14 cellular contexts compared by ENCODE assay signal in genomic region chr3:157127268-157127667, GRCh38. TPM values are rescaled to one million over a fixed set of nuclear protein-coding genes. Genes with fewer than 3 reads are reported as not detected.
DNase-seq lines count a peak whose midpoint lies in the region; ATAC-seq and TF ChIP-seq lines count a peak whose summit lies in the region.
"Had no signal": no experiment of that assay in that cellular context is flagged by ENCODE, and none has a peak within 500 bp of the region (broad histone marks: within the 10 kb centered on the region; RNA-seq: fewer than 3 reads in every experiment).

No MANE protein-coding gene starts in this region.

- 91 to 94% methylated on average over 5 of the region's 5 CpGs for WGBS in sigmoid colon, 2 donors

- peaks cover 51 to 62% (median 57%) of the 10 kb centered on the region in 3 donors for H3K4me1 Mint-ChIP-seq in CD8-positive, alpha-beta memory T cell
- peaks cover 39 to 45% of the 10 kb centered on the region in 2 donors for H3K4me1 Mint-ChIP-seq in effector memory CD8-positive, alpha-beta T cell (ENCODE audit: low read depth in 2 of 2)

- CTCF ChIA-PET in CD8-positive, alpha-beta memory T cell (lab: Charles Lee): interaction anchor here (0.9 to 2.9 kb wide), 5 partner anchors 10 to 451 kb away, joined by 3 to 21 read pairs (median 6); no protein-coding TSS in a partner anchor

- TF ChIP-seq CTCF in sigmoid colon (IDR thresholded peaks at IDR 0.05) (no peak), coronary artery (IDR thresholded peaks at IDR 0.05) (no peak)

- no peak overlapping the region for H3K27ac ChIP-seq in CD8-positive, alpha-beta memory T cell (ENCODE audit: low read depth, low read length)
- peak overlapping the region; percentile 99 for H3K27ac ChIP-seq in epithelial cell of prostate
- peak overlapping the region in 3 of 4 donors; percentile 37 to 76 (median 75) for H3K27ac ChIP-seq in sigmoid colon
- H3K27ac ChIP-seq in coronary artery: peak overlapping the region in 1 of 2 donors; percentile 79

- H3K4me3 ChIP-seq in CD8-positive, alpha-beta memory T cell (ENCODE audit: low read length): no peak overlapping the region
- H3K4me3 ChIP-seq in sigmoid colon (no peak overlapping the region), coronary artery (no peak overlapping the region)

- no peaks in the 10 kb centered on the region for H3K36me3 Mint-ChIP-seq in CD8-positive, alpha-beta memory T cell
- H3K36me3 Mint-ChIP-seq in effector memory CD8-positive, alpha-beta T cell (ENCODE audit: insufficient read depth): peaks cover 17% of the 10 kb centered on the region
- H3K36me3 Mint-ChIP-seq: memory B cell had no signal

- H3K9me3 Mint-ChIP-seq in CD8-positive, alpha-beta memory T cell: no peaks in the 10 kb centered on the region
- no peaks in the 10 kb centered on the region for H3K9me3 Mint-ChIP-seq in effector memory CD8-positive, alpha-beta T cell
- H3K9me3 Mint-ChIP-seq: memory B cell had no signal

- peaks cover 43% of the 10 kb centered on the region for H3K4me1 ChIP-seq in CD8-positive, alpha-beta memory T cell (ENCODE audit: insufficient read depth, low read length)
- H3K4me1 ChIP-seq in sigmoid colon: peaks cover 0 to 34% (median 30%) of the 10 kb centered on the region in 4 donors

- peak overlapping the region in 6 of 8 donors; percentile 94 to 98 (median 97) for H3K27ac Mint-ChIP-seq in CD8-positive, alpha-beta memory T cell
- peak overlapping the region in 1 of 2 donors; percentile 96 for H3K27ac Mint-ChIP-seq in effector memory CD8-positive, alpha-beta T cell

- no peaks in the 10 kb centered on the region for H3K27me3 Mint-ChIP-seq in CD8-positive, alpha-beta memory T cell
- H3K27me3 Mint-ChIP-seq in effector memory CD8-positive, alpha-beta T cell: no peaks in the 10 kb centered on the region
- H3K27me3 Mint-ChIP-seq: memory B cell had no signal

- no peak for ATAC-seq in effector memory CD8-positive, alpha-beta T cell (replicated peaks)
- ATAC-seq in GM21390 (IDR thresholded peaks at IDR 0.05; ENCODE audit: unreplicated experiment): no peak
- ATAC-seq: stimulated activated naive CD8-positive, alpha-beta T cell treated with anti-CD3 and anti-CD28 coated beads, Interleukin-15, Interleukin-2, amounts not matched to agents 100 U/mL and 50 U/mL, for 24 hours had no signal

- H3K9me3 ChIP-seq in CD8-positive, alpha-beta memory T cell (ENCODE audit: low read length): no peaks in the 10 kb centered on the region
- H3K9me3 ChIP-seq in sigmoid colon: no peaks in the 10 kb centered on the region

- no peak overlapping the region for H3K4me3 Mint-ChIP-seq in CD8-positive, alpha-beta memory T cell
- H3K4me3 Mint-ChIP-seq in effector memory CD8-positive, alpha-beta T cell: no peak overlapping the region
- H3K4me3 Mint-ChIP-seq: memory B cell had no signal

- no peak for TF ChIP-seq POLR2A in sigmoid colon (IDR thresholded peaks at IDR 0.05)

- intact Hi-C loops in sigmoid colon (cut with DNase I): no loop called here

- H3K36me3 ChIP-seq in CD8-positive, alpha-beta memory T cell (ENCODE audit: insufficient read depth, low read length): no peaks in the 10 kb centered on the region
- H3K36me3 ChIP-seq in sigmoid colon: no peaks in the 10 kb centered on the region

- DNase-seq in CD8-positive, alpha-beta memory T cell: no peak
- DNase-seq in HT1080 (ENCODE audit: low read depth) (peak; percentile 37), epithelial cell of prostate (ENCODE audit: low read depth, low spot score) (peak; percentile 71), sigmoid colon (no peak), coronary artery (ENCODE audit: low spot score) (no peak)
- no peak for DNase-seq in effector memory CD8-positive, alpha-beta T cell
- DNase-seq: activated CD4-positive, CD25-positive, alpha-beta regulatory T cell; COR-L47; NCI-H1092 treated with DMSO at 0.1 percent for 48 hours; stimulated activated CD4-positive, alpha-beta T cell treated with anti-CD3 and anti-CD28 coated beads, Interleukin-4, amount 100 ng/mL, for 4 hours; stimulated activated naive CD8-positive, alpha-beta T cell treated with anti-CD3 and anti-CD28 coated beads, Interleukin-15, Interleukin-2, amounts not matched to agents 100 U/mL and 50 U/mL, for 24 hours; SW 1271 had no signal

- no peak for TF ChIP-seq EP300 in sigmoid colon (IDR thresholded peaks at IDR 0.05)

- POLR2A ChIA-PET in CD8-positive, alpha-beta memory T cell (lab: Charles Lee): interaction anchor here (0.7 to 1.8 kb wide), 3 partner anchors 38 to 556 kb away, joined by 3 to 5 read pairs (median 3); no protein-coding TSS in a partner anchor

- H3K27me3 ChIP-seq in CD8-positive, alpha-beta memory T cell (ENCODE audit: insufficient read depth, low read length, poor library complexity, severe bottlenecking): no peaks in the 10 kb centered on the region
- H3K27me3 ChIP-seq in sigmoid colon: no peaks in the 10 kb centered on the region

RNA-seq across cellular contexts. Expression of gene CCNL1, which starts 32.7 kb away (rescaled TPM):
- 100 to 1,000 TPM; 125 to 126 TPM for total RNA-seq in CD8-positive, alpha-beta memory T cell
- polyA plus RNA-seq in CD8-positive, alpha-beta memory T cell: 62.1 TPM
- total RNA-seq in HT1080 (2014; rRNA removed; shearing (Covaris generic)): 82.5 and 86.8 TPM in 2 replicates
- polyA plus RNA-seq in HT1080 (2015; cell fraction: cytosol; rRNA removed): 30.7 and 31.3 TPM in 2 replicates
- 584 and 668 TPM in 2 replicates for polyA plus RNA-seq in HT1080 (2015; cell fraction: nucleus; rRNA removed)
- total RNA-seq in sigmoid colon: 100 to 1,000 TPM; 110 to 403 (median 215) TPM
- 10 to 100 TPM; 25.2 to 67.9 (median 28.8) TPM for polyA plus RNA-seq in sigmoid colon

Comparison
In these comparisons a context has a peak if more than half of its experiments do, and no peak if none do; other contexts are left out.
1. DNase-seq: peak in HT1080 (single experiment) and epithelial cell of prostate (single experiment); none in CD8-positive, alpha-beta memory T cell (0 of 5), sigmoid colon (single experiment), effector memory CD8-positive, alpha-beta T cell (0 of 3) and coronary artery (single experiment).